ENCODE assay signal across 8 cellular contexts in genomic region chr15:41230650-41231533, GRCh38.
A peak's percentile ranks its signal among the peaks of the same experiment; 100 is the strongest.
DNase-seq lines count a peak whose midpoint lies in the region; ATAC-seq lines count a peak whose summit lies in the region.

TSS of gene CHP1 (plus strand) at chr15:41231268. CDS start at chr15:41231383, 115 bp downstream.
TSS of gene EXD1 (minus strand) at chr15:41230757. CDS start at chr15:41226575, 4,182 bp downstream.

- DNase-seq in Ammon's horn (ENCODE audit: low spot score): peak; percentile 99
- DNase-seq in NCI-H446 (lab: John Stamatoyannopoulos, UW): peak; percentile 81 to 94
- DNase-seq in cerebellar nuclear complex (lab: John Stamatoyannopoulos, UW): peak; percentile 54 to 82
- peak; percentile 99 for DNase-seq in islet precursor cell
- peak; percentile 95 for DNase-seq in stimulated activated CD4-positive, alpha-beta T cell treated with anti-CD3 and anti-CD28 coated beads, Interleukin-12 subunit alpha, Interleukin-12 subunit beta, amount 100 ng/mL, for 4 hours

- ATAC-seq in GM19043 (IDR thresholded peaks at IDR 0.05; ENCODE audit: low read depth, unreplicated experiment) (peak; percentile 96), HG03354 (IDR thresholded peaks at IDR 0.05; ENCODE audit: poor library complexity, severe bottlenecking, unreplicated experiment) (peak; percentile 96)
- ATAC-seq in activated CD4-positive, CD25-positive, alpha-beta regulatory T cell treated with anti-CD3 and anti-CD28 coated beads, Interleukin-2, amount 50 U/mL, for 24 hours: peak; percentile 98 to 99

Comparison
In these comparisons a context has a peak if more than half of its experiments do, and no peak if none do; other contexts are left out.
1. Peak in every context shown above with its lines: DNase-seq and ATAC-seq.